8 cellular contexts compared by ENCODE assay signal in genomic region chr15:91867581-91868026, GRCh38. TPM values are rescaled to one million over a fixed set of nuclear protein-coding genes. Genes with fewer than 3 reads are reported as not detected.
DNase-seq lines count a peak whose midpoint lies in the region; ATAC-seq and TF ChIP-seq lines count a peak whose summit lies in the region.

No MANE protein-coding gene starts in this region.

- DNase-seq in AG08395 (ENCODE audit: low spot score) (peak; percentile 74), Karpas-422 (no peak), glutamatergic neuron (no peak), midbrain (lab: John Stamatoyannopoulos, UW) (no peak)
- no peak for DNase-seq in naive thymus-derived CD8-positive, alpha-beta T cell
- no peak for DNase-seq in stimulated activated CD4-positive, alpha-beta T cell treated with anti-CD3 and anti-CD28 coated beads, Interleukin-4, amount 100 ng/mL, for 4 hours

- no peak for ATAC-seq in naive thymus-derived CD8-positive, alpha-beta T cell
- ATAC-seq in GM19452 (IDR thresholded peaks at IDR 0.05; ENCODE audit: unreplicated experiment): no peak

- H2AFZ ChIP-seq in Karpas-422 (ENCODE audit: low read length): no peak overlapping the region

- H3K4me3 Mint-ChIP-seq in naive thymus-derived CD8-positive, alpha-beta T cell: peak overlapping the region in 8 of 10 donors; percentile 22 to 51 (median 38)
- no peak overlapping the region for H3K4me3 Mint-ChIP-seq in glutamatergic neuron (ENCODE audit: unreplicated experiment)

- peak overlapping the region; percentile 46 for H3K4me2 ChIP-seq in Karpas-422 (ENCODE audit: low read depth, low read length, poor library complexity, severe bottlenecking)

- TF ChIP-seq CTCF in glutamatergic neuron (IDR thresholded peaks at IDR 0.05; ENCODE audit: partially characterized antibody, unreplicated experiment): no peak

- H3K9me3 Mint-ChIP-seq in naive thymus-derived CD8-positive, alpha-beta T cell: peaks cover 0 to 5% (median 0%) of the 10 kb centered on the region in 9 donors
- H3K9me3 Mint-ChIP-seq in glutamatergic neuron (ENCODE audit: unreplicated experiment): peaks cover 2% of the 10 kb centered on the region

- H3K9me3 ChIP-seq in Karpas-422 (ENCODE audit: low read length) (no peaks in the 10 kb centered on the region), esophagus (ENCODE audit: control insufficient read depth in 2 of 2, insufficient read depth in 1 of 2, low read depth in 1 of 2, low read length in 1 of 2) (no peaks in the 10 kb centered on the region)

- H3K9ac ChIP-seq in Karpas-422 (ENCODE audit: low read length): peak overlapping the region; percentile 52

- peaks cover 100% of the 10 kb centered on the region for H3K79me2 ChIP-seq in Karpas-422 (ENCODE audit: low read length)

- peak overlapping the region; percentile 42; the same call in 1 of the 2 replicates for H3K4me3 ChIP-seq in Karpas-422 (ENCODE audit: low read length)
- H3K4me3 ChIP-seq in esophagus (ENCODE audit: low read depth in 1 of 2, low read length in 2 of 2): no peak overlapping the region

- peak overlapping the region in 3 of 10 donors; percentile 43 to 63 (median 45) for H3K27ac Mint-ChIP-seq in naive thymus-derived CD8-positive, alpha-beta T cell
- no peak overlapping the region for H3K27ac Mint-ChIP-seq in glutamatergic neuron (ENCODE audit: unreplicated experiment)

- H3K27me3 Mint-ChIP-seq in naive thymus-derived CD8-positive, alpha-beta T cell: peaks cover 0 to 6% (median 0%) of the 10 kb centered on the region in 5 donors
- peaks cover 2% of the 10 kb centered on the region for H3K27me3 Mint-ChIP-seq in glutamatergic neuron (ENCODE audit: unreplicated experiment)

- 20 to 32% methylated on average over 8 of the region's 8 CpGs for WGBS in esophagus, 2 donors

- H4K20me1 ChIP-seq in Karpas-422 (ENCODE audit: insufficient read depth, low read depth, low read length): peaks cover 26% of the 10 kb centered on the region; the same call in 1 of the 2 replicates

- H3K36me3 Mint-ChIP-seq in naive thymus-derived CD8-positive, alpha-beta T cell: peaks cover 0 to 4% (median 0%) of the 10 kb centered on the region in 3 donors
- H3K36me3 Mint-ChIP-seq in glutamatergic neuron (ENCODE audit: unreplicated experiment): peaks cover 6% of the 10 kb centered on the region

- H3K36me3 ChIP-seq in Karpas-422 (ENCODE audit: insufficient read depth, low read length) (no peaks in the 10 kb centered on the region), esophagus (ENCODE audit: control insufficient read depth in 2 of 2, insufficient read depth in 2 of 2, low read length in 1 of 2) (no peaks in the 10 kb centered on the region)

- H3K4me1 ChIP-seq in Karpas-422 (ENCODE audit: low read length): peaks cover 70% of the 10 kb centered on the region
- H3K4me1 ChIP-seq in esophagus (ENCODE audit: control insufficient read depth in 2 of 2, insufficient read depth in 2 of 2, low read length in 1 of 2): peaks cover 2 to 19% of the 10 kb centered on the region in 2 donors

- POLR2A ChIA-PET in naive thymus-derived CD8-positive, alpha-beta T cell (lab: Charles Lee): interaction anchor here (1.0 kb wide), 1 partner anchor 14 kb away, joined by 3 read pairs; the partner anchor contains the start of gene SLCO3A1

- H3K27ac ChIP-seq in Karpas-422 (ENCODE audit: low read length) (peak overlapping the region; percentile 100), esophagus (ENCODE audit: low read depth in 2 of 2, low read length in 1 of 2) (peak overlapping the region; percentile 82 to 92)

- peaks cover 42 to 86% (median 73%) of the 10 kb centered on the region in 4 donors for H3K4me1 Mint-ChIP-seq in naive thymus-derived CD8-positive, alpha-beta T cell
- H3K4me1 Mint-ChIP-seq in glutamatergic neuron (ENCODE audit: low read depth, unreplicated experiment): peaks cover 38% of the 10 kb centered on the region

- H3K27me3 ChIP-seq in Karpas-422 (ENCODE audit: low read length): no peaks in the 10 kb centered on the region
- H3K27me3 ChIP-seq in esophagus (ENCODE audit: control insufficient read depth in 1 of 2, insufficient read depth in 2 of 2, low read length in 2 of 2): no peaks in the 10 kb centered on the region

- H3K9me2 ChIP-seq in Karpas-422 (replicated peaks; ENCODE audit: insufficient read depth, low read length): no peaks in the 10 kb centered on the region

RNA-seq across cellular contexts. Expression of gene SLCO3A1, which starts 14.1 kb away (rescaled TPM):
- 20.9 and 36.2 TPM in 2 replicates for total RNA-seq in Karpas-422 (2014; rRNA removed; shearing (Covaris generic); ENCODE audit: low replicate concordance)
- polyA plus RNA-seq in esophagus: 10 to 100 TPM; 18.2 to 18.5 TPM
- 10 to 100 TPM; 12.4 to 12.9 TPM for total RNA-seq in naive thymus-derived CD8-positive, alpha-beta T cell
- polyA plus RNA-seq in naive thymus-derived CD8-positive, alpha-beta T cell: 10 to 100 TPM in 2 of 3 donors, 1 to 10 TPM in 1; 9.3 to 11.8 (median 10.2) TPM
- total RNA-seq in glutamatergic neuron (ENCODE audit: unreplicated experiment): 27.9 TPM
